In the genomic region with DNA sequence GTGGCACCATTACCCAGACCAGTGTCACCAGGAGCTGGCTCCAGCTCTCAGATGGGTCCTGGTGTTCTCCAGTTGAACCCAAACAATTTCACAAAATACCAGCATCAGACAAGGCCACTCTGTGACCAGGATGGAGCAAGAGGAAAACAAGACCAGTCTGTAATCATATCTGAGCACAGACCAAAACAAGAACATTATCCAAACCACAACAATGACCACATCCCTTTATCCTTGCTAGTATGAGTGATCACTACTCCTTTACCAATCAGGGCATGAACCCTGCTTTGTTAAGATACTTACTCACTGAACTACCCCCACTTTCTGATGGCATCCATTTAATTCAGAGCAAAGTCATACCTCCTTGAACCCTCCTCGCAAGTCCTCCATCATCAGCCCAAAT, we compare ENCODE assay signal across 13 cellular contexts.
DNase-seq lines count a peak whose midpoint lies in the region; ATAC-seq, FAIRE-seq and TF ChIP-seq lines count a peak whose summit lies in the region.
"Had no signal": no experiment of that assay in that cellular context is flagged by ENCODE, and none has a peak within 500 bp of the region (broad histone marks: within the 10 kb centered on the region; RNA-seq: fewer than 3 reads in every experiment).

No MANE protein-coding gene starts in this region.

- TF ChIP-seq EP300 in GM12878 (IDR thresholded peaks at IDR 0.05; ENCODE audit: borderline replicate concordance in 1 of 2, control insufficient read depth in 1 of 2, low read depth in 2 of 2, low read length in 2 of 2) = no peak

- H3K4me3 ChIP-seq in GM12878 (no peak overlapping the region), osteoblast (ENCODE audit: insufficient read depth, low read length) (no peak overlapping the region), pancreas (no peak overlapping the region)
- H3K4me3 ChIP-seq: coronary artery, right lobe of liver had no signal

- SMC1A ChIA-PET in GM12878 (lab: Charles Lee; ENCODE audit: uncharacterized antibody, unreplicated experiment) = no interaction called here

- H3K27ac ChIP-seq in GM12878 (ENCODE audit: control insufficient read depth, insufficient read depth) = no peak overlapping the region
- H3K27ac ChIP-seq in osteoblast (ENCODE audit: low read depth, low read length) = no peak overlapping the region
- H3K27ac ChIP-seq in pancreas = no peak overlapping the region
- H3K27ac ChIP-seq: right lobe of liver had no signal

- in situ Hi-C loops in GM12878 (cut with MboI) = no loop called here

- H3K9me3 ChIP-seq in GM12878 (replicated peaks; ENCODE audit: control insufficient read depth, insufficient read depth, low read length) = no peaks in the 10 kb centered on the region
- H3K9me3 ChIP-seq in osteoblast (ENCODE audit: low read depth, low read length) = no peaks in the 10 kb centered on the region
- no peaks in the 10 kb centered on the region for H3K9me3 ChIP-seq in pancreas
- H3K9me3 ChIP-seq: right lobe of liver had no signal

- DNase-seq in GM03348 (ENCODE audit: low spot score) (peak; percentile 74), MV-4-11 (lab: John Stamatoyannopoulos, UW) (peak; percentile 89), GM12878 (ENCODE audit: low read depth, low spot score) (no peak), osteoblast (ENCODE audit: insufficient read length, low spot score, missing footprints) (peak; percentile 81), pancreas (no peak), HTR-8/SVneo (ENCODE audit: insufficient read length, low spot score) (no peak)
- DNase-seq: activated CD4-positive, alpha-beta T cell treated with anti-CD3 and anti-CD28 coated beads for 4 hours; activated effector memory CD4-positive, alpha-beta T cell treated with anti-CD3 and anti-CD28 coated beads, Interleukin-2, amount 50 U/mL, for 16 hours; right lobe of liver; SW 1271 had no signal

- no peak for TF ChIP-seq RAD21 in GM12878 (IDR thresholded peaks at IDR 0.05; ENCODE audit: insufficient read depth, low read depth, low read length)

- H3K9ac ChIP-seq in GM12878 (ENCODE audit: control insufficient read depth, insufficient read depth, low read length) = no peak overlapping the region

- TF ChIP-seq CTCF in GM12878 (IDR thresholded peaks at IDR 0.05 in 2 of 3, conservative IDR thresholded peaks at IDR 0.05 in 1 of 3; ENCODE audit: control insufficient read depth in 2 of 3, extremely low read depth in 1 of 3, insufficient read depth in 1 of 3, low read depth in 3 of 3, low read length in 3 of 3) = no peak
- TF ChIP-seq CTCF in osteoblast (IDR thresholded peaks at IDR 0.05; ENCODE audit: extremely low read depth, low read depth, low read length) = no peak
- no peak for TF ChIP-seq CTCF in pancreas (IDR thresholded peaks at IDR 0.05)

- ATAC-seq in GM12878 = no peak
- ATAC-seq in pancreas = no peak
- ATAC-seq in HG03521 (IDR thresholded peaks at IDR 0.05; ENCODE audit: unreplicated experiment) = no peak
- ATAC-seq: right lobe of liver had no signal

- intact Hi-C loops in GM12878 (cut with micrococcal nuclease; ENCODE audit: unreplicated experiment) = no loop called here
- intact Hi-C loops in pancreas (cut with DNase I) = no loop called here

- no TSS peak for BruUV-seq in GM12878 (replicated peaks; lab: Mats Ljungman, UMichigan)

- CTCF ChIA-PET in GM12878 (lab: Yijun Ruan, JAX) = interaction anchor here (1.6 kb wide), 1 partner anchor 359 kb away, joined by 3 read pairs; no protein-coding TSS in a partner anchor

- 77% methylated on average over 1 of the region's 1 CpG for WGBS in GM12878 (ENCODE audit: insufficient coverage, insufficient replicate concordance, low lambda C conversion rate, missing lambda C conversion rate)
- WGBS in pancreas, 2 donors = 93 to 99% methylated on average over 1 of the region's 1 CpG

- no peaks in the 10 kb centered on the region for H3K4me1 ChIP-seq in GM12878 (ENCODE audit: control insufficient read depth, insufficient read depth, low read length)
- H3K4me1 ChIP-seq in osteoblast (ENCODE audit: insufficient read depth, low read length) = peaks cover 29% of the 10 kb centered on the region
- peaks cover 0 to 6% (median 5%) of the 10 kb centered on the region in 3 donors for H3K4me1 ChIP-seq in pancreas
- H3K4me1 ChIP-seq: right lobe of liver had no signal

- H3K27me3 ChIP-seq in GM12878 (replicated peaks in 1 of 2; ENCODE audit: control insufficient read depth in 2 of 2, insufficient read depth in 2 of 2, low read length in 1 of 2) (no peaks in the 10 kb centered on the region; a peak in 1 of 4 replicates), osteoblast (ENCODE audit: insufficient read depth, low read length) (no peaks in the 10 kb centered on the region), pancreas (no peaks in the 10 kb centered on the region)
- H3K27me3 ChIP-seq: right lobe of liver had no signal

- H3K4me2 ChIP-seq in GM12878 (ENCODE audit: control insufficient read depth, insufficient read depth) (no peak overlapping the region), osteoblast (ENCODE audit: insufficient read depth, low read length) (no peak overlapping the region)

- FAIRE-seq in GM12878 (lab: Jason Lieb, UNC) = no peak
- no peak for FAIRE-seq in pancreas (lab: Jason Lieb, UNC)
- FAIRE-seq in HTR-8/SVneo (lab: Jason Lieb, UNC) = no peak
- FAIRE-seq: islet of Langerhans had no signal

- no peaks in the 10 kb centered on the region for H4K20me1 ChIP-seq in GM12878 (ENCODE audit: control insufficient read depth, insufficient read depth)
- no peaks in the 10 kb centered on the region for H4K20me1 ChIP-seq in osteoblast (ENCODE audit: insufficient read depth, low read length)

- H3K79me2 ChIP-seq in GM12878 (ENCODE audit: control insufficient read depth, insufficient read depth, low read length) (no peaks in the 10 kb centered on the region), osteoblast (ENCODE audit: insufficient read depth, low read length) (no peaks in the 10 kb centered on the region)

- H2AFZ ChIP-seq in GM12878 (ENCODE audit: control insufficient read depth, low read depth, low read length) (no peak overlapping the region), osteoblast (ENCODE audit: low read length) (no peak overlapping the region)

- POLR2A ChIA-PET in GM12878 (lab: Charles Lee) = no interaction called here

- TF ChIP-seq POLR2A in GM12878 (IDR thresholded peaks at IDR 0.05; ENCODE audit: low read depth, low read length) = no peak

- RAD21 ChIA-PET in GM12878 (lab: Charles Lee; ENCODE audit: unreplicated experiment) = no interaction called here

- no peaks in the 10 kb centered on the region for H3K36me3 ChIP-seq in GM12878 (ENCODE audit: control insufficient read depth in 2 of 2, insufficient read depth in 2 of 2, low read length in 1 of 2)
- no peaks in the 10 kb centered on the region for H3K36me3 ChIP-seq in osteoblast (ENCODE audit: insufficient read depth, low read length)
- H3K36me3 ChIP-seq in pancreas = no peaks in the 10 kb centered on the region
- H3K36me3 ChIP-seq: right lobe of liver had no signal

TF ChIP-seq in GM12878, 131 proteins besides CTCF, POLR2A, EP300 and RAD21:
- TF ChIP-seq RUNX3 (IDR thresholded peaks at IDR 0.05; ENCODE audit: low read length) = peak; percentile 44
- TF ChIP-seq, protein P1, sequence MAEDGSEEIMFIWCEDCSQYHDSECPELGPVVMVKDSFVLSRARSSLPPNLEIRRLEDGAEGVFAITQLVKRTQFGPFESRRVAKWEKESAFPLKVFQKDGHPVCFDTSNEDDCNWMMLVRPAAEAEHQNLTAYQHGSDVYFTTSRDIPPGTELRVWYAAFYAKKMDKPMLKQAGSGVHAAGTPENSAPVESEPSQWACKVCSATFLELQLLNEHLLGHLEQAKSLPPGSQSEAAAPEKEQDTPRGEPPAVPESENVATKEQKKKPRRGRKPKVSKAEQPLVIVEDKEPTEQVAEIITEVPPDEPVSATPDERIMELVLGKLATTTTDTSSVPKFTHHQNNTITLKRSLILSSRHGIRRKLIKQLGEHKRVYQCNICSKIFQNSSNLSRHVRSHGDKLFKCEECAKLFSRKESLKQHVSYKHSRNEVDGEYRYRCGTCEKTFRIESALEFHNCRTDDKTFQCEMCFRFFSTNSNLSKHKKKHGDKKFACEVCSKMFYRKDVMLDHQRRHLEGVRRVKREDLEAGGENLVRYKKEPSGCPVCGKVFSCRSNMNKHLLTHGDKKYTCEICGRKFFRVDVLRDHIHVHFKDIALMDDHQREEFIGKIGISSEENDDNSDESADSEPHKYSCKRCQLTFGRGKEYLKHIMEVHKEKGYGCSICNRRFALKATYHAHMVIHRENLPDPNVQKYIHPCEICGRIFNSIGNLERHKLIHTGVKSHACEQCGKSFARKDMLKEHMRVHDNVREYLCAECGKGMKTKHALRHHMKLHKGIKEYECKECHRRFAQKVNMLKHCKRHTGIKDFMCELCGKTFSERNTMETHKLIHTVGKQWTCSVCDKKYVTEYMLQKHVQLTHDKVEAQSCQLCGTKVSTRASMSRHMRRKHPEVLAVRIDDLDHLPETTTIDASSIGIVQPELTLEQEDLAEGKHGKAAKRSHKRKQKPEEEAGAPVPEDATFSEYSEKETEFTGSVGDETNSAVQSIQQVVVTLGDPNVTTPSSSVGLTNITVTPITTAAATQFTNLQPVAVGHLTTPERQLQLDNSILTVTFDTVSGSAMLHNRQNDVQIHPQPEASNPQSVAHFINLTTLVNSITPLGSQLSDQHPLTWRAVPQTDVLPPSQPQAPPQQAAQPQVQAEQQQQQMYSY (CRISPR knock-in tag; IDR thresholded peaks at IDR 0.05) = no peak

Comparison
In these comparisons a context has a peak if more than half of its experiments do, and no peak if none do; other contexts are left out.
1. DNase-seq: peak in GM03348 (single experiment), MV-4-11 (single experiment) and osteoblast (single experiment); none in GM12878 (single experiment), pancreas (0 of 6) and HTR-8/SVneo (single experiment).